9 cellular contexts compared by ENCODE assay signal in genomic region chr13:100789968-100790367, GRCh38.
A peak's percentile ranks its signal among the peaks of the same experiment; 100 is the strongest.
DNase-seq lines count a peak whose midpoint lies in the region; ATAC-seq and TF ChIP-seq lines count a peak whose summit lies in the region.
"Had no signal": no experiment of that assay in that cellular context is flagged by ENCODE, and none has a peak within 500 bp of the region (broad histone marks: within the 10 kb centered on the region; RNA-seq: fewer than 3 reads in every experiment).

No MANE protein-coding gene starts in this region.

- H3K27ac Mint-ChIP-seq in WTC11 = no peak overlapping the region
- H3K27ac Mint-ChIP-seq: activated naive CD4-positive, alpha-beta T cell treated with anti-CD3 and anti-CD28 coated beads, Interleukin-2, amount 50 U/mL, for 24 hours had no signal

- POLR2A ChIA-PET in WTC11 (lab: Charles Lee) = no interaction called here

- WGBS in mesodermal cell (ENCODE audit: insufficient coverage in 2 of 2), 2 experiments = 83 to 100% methylated on average over 1 of the region's 3 CpGs
- 35 to 53% methylated on average over 3 of the region's 3 CpGs for WGBS in aorta, 2 donors

- H3K27ac ChIP-seq in mesodermal cell (ENCODE audit: low read depth, low read length, severe bottlenecking) (peak overlapping the region; percentile 85), aorta (ENCODE audit: low read depth in 1 of 2, low read length in 2 of 2) (no peak overlapping the region)

- H3K36me3 Mint-ChIP-seq in WTC11 = peaks cover 47% of the 10 kb centered on the region

- CTCF ChIA-PET in WTC11 (lab: Charles Lee) = no interaction called here

- peaks cover 5% of the 10 kb centered on the region for H3K4me1 ChIP-seq in mesodermal cell (ENCODE audit: control insufficient read depth, insufficient read depth, low read length, poor library complexity, severe bottlenecking)
- no peaks in the 10 kb centered on the region for H3K4me1 ChIP-seq in aorta (ENCODE audit: control insufficient read depth in 1 of 2, insufficient read depth in 2 of 2, low read length in 2 of 2)

- peak; percentile 87 for ATAC-seq in GM18907 (IDR thresholded peaks at IDR 0.05; ENCODE audit: unreplicated experiment)
- no peak for ATAC-seq in WTC11
- ATAC-seq in aorta (ENCODE audit: low FRiP score) = no peak

- DNase-seq in H4 (ENCODE audit: low spot score) (peak; percentile 35), HT1080 (ENCODE audit: low read depth) (peak; percentile 77), WTC11 (ENCODE audit: low spot score) (no peak), aorta (no peak)
- no peak for DNase-seq in central memory CD4-positive, alpha-beta T cell
- DNase-seq: Kasumi-1 had no signal

- H3K27me3 Mint-ChIP-seq in WTC11 (ENCODE audit: low read depth) = peaks cover 11% of the 10 kb centered on the region

- H3K4me3 Mint-ChIP-seq in WTC11 = no peak overlapping the region
- H3K4me3 Mint-ChIP-seq: activated naive CD4-positive, alpha-beta T cell treated with anti-CD3 and anti-CD28 coated beads, Interleukin-2, amount 50 U/mL, for 24 hours had no signal

- H3K36me3 ChIP-seq in mesodermal cell (ENCODE audit: control insufficient read depth, insufficient read depth, low read length) (no peaks in the 10 kb centered on the region), aorta (ENCODE audit: control insufficient read depth in 1 of 2, insufficient read depth in 2 of 2, low read length in 1 of 2) (no peaks in the 10 kb centered on the region)

- H3K4me1 Mint-ChIP-seq in WTC11 = peaks cover 8% of the 10 kb centered on the region
- H3K4me1 Mint-ChIP-seq: activated naive CD4-positive, alpha-beta T cell treated with anti-CD3 and anti-CD28 coated beads, Interleukin-2, amount 50 U/mL, for 24 hours had no signal

- no peak for TF ChIP-seq CTCF in WTC11 (IDR thresholded peaks at IDR 0.05)

- H3K4me3 ChIP-seq in mesodermal cell (ENCODE audit: extremely low read depth, insufficient read depth, low read length, poor library complexity, severe bottlenecking) (no peak overlapping the region), aorta (ENCODE audit: low read length in 2 of 2) (no peak overlapping the region)

- peaks cover 0 to 2% of the 10 kb centered on the region in 2 donors for H3K27me3 ChIP-seq in aorta (ENCODE audit: control insufficient read depth in 1 of 2, insufficient read depth in 2 of 2, low read length in 1 of 2)

- intact Hi-C loops in aorta (cut with DNase I) = no loop called here

- H3K9me3 ChIP-seq in mesodermal cell (ENCODE audit: control insufficient read depth, low read length) (peaks cover 11% of the 10 kb centered on the region), aorta (ENCODE audit: control insufficient read depth, low read length) (peaks cover 5% of the 10 kb centered on the region)

- peaks cover 56% of the 10 kb centered on the region for H3K9me3 Mint-ChIP-seq in WTC11
- H3K9me3 Mint-ChIP-seq: activated naive CD4-positive, alpha-beta T cell treated with anti-CD3 and anti-CD28 coated beads, Interleukin-2, amount 50 U/mL, for 24 hours had no signal

TF ChIP-seq in WTC11, 78 proteins besides CTCF, POLR2A, EP300 and RAD21:
- no peak for TF ChIP-seq ZNF512 (CRISPR knock-in tag; IDR thresholded peaks at IDR 0.05; ENCODE audit: borderline replicate concordance)
- no peak for TF ChIP-seq ZSCAN18 (CRISPR knock-in tag; IDR thresholded peaks at IDR 0.05)
- no peak for TF ChIP-seq MAX (CRISPR knock-in tag; IDR thresholded peaks at IDR 0.05)
- no peak for TF ChIP-seq ESRRA (CRISPR knock-in tag; IDR thresholded peaks at IDR 0.05; ENCODE audit: borderline replicate concordance)
- TF ChIP-seq ZNF396 (CRISPR knock-in tag; IDR thresholded peaks at IDR 0.05; ENCODE audit: borderline replicate concordance) = no peak
- no peak for TF ChIP-seq CBFB (CRISPR knock-in tag; IDR thresholded peaks at IDR 0.05; ENCODE audit: low read depth)

Comparison
In these comparisons a context has a peak if more than half of its experiments do, and no peak if none do; other contexts are left out.
1. DNase-seq: peak in H4 (single experiment) and HT1080 (single experiment); none in WTC11 (single experiment), aorta (0 of 2) and central memory CD4-positive, alpha-beta T cell (single experiment).